ENCODE assay signal across 2 cellular contexts in genomic region chr13:95167003-95167402, GRCh38.
DNase-seq lines count a peak whose midpoint lies in the region; ATAC-seq, FAIRE-seq and TF ChIP-seq lines count a peak whose summit lies in the region.
"Not testable (repeated sequence)": the region's sequence is repeated elsewhere in the genome, so short reads cannot be mapped to it uniquely, and the experiment has no call there.

No MANE protein-coding gene starts in this region.

- POLR2A ChIA-PET in A549 (lab: Yijun Ruan, JAX); HEK293 (lab: Yijun Ruan, JAX): not testable (repeated sequence)

- H3K9me3 ChIP-seq in A549; HEK293 (ENCODE audit: control insufficient read depth, insufficient read depth, low read depth, low read length): not testable (repeated sequence)

- H3K4me1 ChIP-seq in A549; HEK293 (ENCODE audit: control insufficient read depth, insufficient read depth, low read length): not testable (repeated sequence)

- not testable (repeated sequence) for FAIRE-seq in A549 (lab: Jason Lieb, UNC)

- not testable (repeated sequence) for TF ChIP-seq CTCF in A549 (IDR thresholded peaks at IDR 0.05); HEK293 (tag by site-specific recombination; IDR thresholded peaks at IDR 0.05)

- not testable (repeated sequence) for TF ChIP-seq EP300 in A549 (IDR thresholded peaks at IDR 0.05)

- not testable (repeated sequence) for TF ChIP-seq POLR2A in A549 (IDR thresholded peaks at IDR 0.05; ENCODE audit: low read length)

- CTCF ChIA-PET in A549 (lab: Yijun Ruan, JAX); HEK293 (lab: Yijun Ruan, JAX): not testable (repeated sequence)

- not testable (repeated sequence) for ATAC-seq in A549

- not testable (repeated sequence) for H3K27ac ChIP-seq in A549; HEK293 (ENCODE audit: extremely low read depth, low read depth, low read length)

- DNase-seq in A549 (ENCODE audit: low read depth in 1 of 2, low spot score in 1 of 2): not testable (repeated sequence)

- 97% methylated on average over 5 of the region's 5 CpGs for WGBS in A549 (ENCODE audit: missing lambda C conversion rate)

- not testable (repeated sequence) for TF ChIP-seq RAD21 in A549 (conservative IDR thresholded peaks at IDR 0.05 in 1 of 2, IDR thresholded peaks at IDR 0.05 in 1 of 2)

- not testable (repeated sequence) for H3K4me3 ChIP-seq in A549; HEK293 (ENCODE audit: low read depth, low read length)

- H3K4me2 ChIP-seq in A549: not testable (repeated sequence)

- peaks cover 0 to 16% of the 10 kb centered on the region in 2 experiments; a peak in 2 of 3 replicates for H3K36me3 ChIP-seq in HEK293 (ENCODE audit: control insufficient read depth in 2 of 2, insufficient read depth in 1 of 2, low read length in 2 of 2)

TF ChIP-seq in A549, 52 proteins besides CTCF, POLR2A, EP300 and RAD21:
- peak; percentile 89 for TF ChIP-seq ZC3H11A (IDR thresholded peaks at IDR 0.05)

TF ChIP-seq in HEK293, 187 proteins besides CTCF, POLR2A, EP300 and RAD21 (continues in another document):
- 0 out of 2 replicates have a peak, but pooled peaks have one; percentile 53 for TF ChIP-seq ZNF202 (tag by site-specific recombination; IDR thresholded peaks at IDR 0.05; ENCODE audit: borderline replicate concordance)
- 0 out of 2 replicates have a peak, but pooled peaks have one; percentile 33 for TF ChIP-seq ZNF292 (tag by site-specific recombination; IDR thresholded peaks at IDR 0.05; ENCODE audit: borderline replicate concordance, low read depth)
- 0 out of 2 replicates have a peak, but pooled peaks have one; percentile 18 for TF ChIP-seq ZFP37 (tag by site-specific recombination; IDR thresholded peaks at IDR 0.05)
- TF ChIP-seq ZNF623 (tag by site-specific recombination; IDR thresholded peaks at IDR 0.05): peak; percentile 52
- 0 out of 2 replicates have a peak, but pooled peaks have one; percentile 23 for TF ChIP-seq ZFP3 (tag by site-specific recombination; IDR thresholded peaks at IDR 0.05; ENCODE audit: low read depth)
- TF ChIP-seq ZNF426 (tag by site-specific recombination; IDR thresholded peaks at IDR 0.05): peak; percentile 86
- peak; percentile 69 for TF ChIP-seq ZNF555 (tag by site-specific recombination; conservative IDR thresholded peaks at IDR 0.05)
- peak; percentile 63; the same call in 1 of the 2 replicates for TF ChIP-seq ZNF433 (tag by site-specific recombination; IDR thresholded peaks at IDR 0.05; ENCODE audit: low read depth)
- TF ChIP-seq ZNF266 (tag by site-specific recombination; IDR thresholded peaks at IDR 0.05; ENCODE audit: low read depth): peak; percentile 49; the same call in 1 of the 2 replicates
- TF ChIP-seq ZNF664 (tag by site-specific recombination; IDR thresholded peaks at IDR 0.05): peak; percentile 72; the same call in 1 of the 2 replicates
- TF ChIP-seq ZBTB8A (tag by site-specific recombination; IDR thresholded peaks at IDR 0.05): peak; percentile 75
- peak; percentile 47; the same call in 1 of the 2 replicates for TF ChIP-seq ZNF140 (tag by site-specific recombination; IDR thresholded peaks at IDR 0.05)
- TF ChIP-seq ZNF560 (tag by site-specific recombination; IDR thresholded peaks at IDR 0.05; ENCODE audit: borderline replicate concordance): 0 out of 2 replicates have a peak, but pooled peaks have one; percentile 16
- TF ChIP-seq ZNF518A (tag by site-specific recombination; conservative IDR thresholded peaks at IDR 0.05; ENCODE audit: low read depth): peak; percentile 89
- peak; percentile 95 for TF ChIP-seq ZNF394 (tag by site-specific recombination; IDR thresholded peaks at IDR 0.05; ENCODE audit: borderline replicate concordance)
- TF ChIP-seq ZNF629 (tag by site-specific recombination; IDR thresholded peaks at IDR 0.05): peak; percentile 35; the same call in 1 of the 2 replicates
- 0 out of 2 replicates have a peak, but pooled peaks have one; percentile 49 for TF ChIP-seq ZNF501 (tag by site-specific recombination; IDR thresholded peaks at IDR 0.05)
- TF ChIP-seq REST (tag by site-specific recombination; IDR thresholded peaks at IDR 0.05): peak; percentile 63; the same call in 1 of the 2 replicates
- 0 out of 2 replicates have a peak, but pooled peaks have one; percentile 39 for TF ChIP-seq ZNF639 (tag by site-specific recombination; IDR thresholded peaks at IDR 0.05)
- peak; percentile 40; the same call in 1 of the 2 replicates for TF ChIP-seq ZNF138 (tag by site-specific recombination; IDR thresholded peaks at IDR 0.05; ENCODE audit: borderline replicate concordance)
- 0 out of 2 replicates have a peak, but pooled peaks have one; percentile 30 for TF ChIP-seq ZNF223 (tag by site-specific recombination; IDR thresholded peaks at IDR 0.05)
- TF ChIP-seq ZNF558 (tag by site-specific recombination; IDR thresholded peaks at IDR 0.05): peak; percentile 66; the same call in 1 of the 2 replicates
- TF ChIP-seq GLI2 (tag by site-specific recombination; IDR thresholded peaks at IDR 0.05; ENCODE audit: borderline replicate concordance, low read depth): peak; percentile 41; the same call in 1 of the 2 replicates
